9 cellular contexts compared by ENCODE assay signal in genomic region chr19:49875801-49876421, GRCh38. TPM values are rescaled to one million over a fixed set of nuclear protein-coding genes. Genes with fewer than 3 reads are reported as not detected.
DNase-seq lines count a peak whose midpoint lies in the region; ATAC-seq and TF ChIP-seq lines count a peak whose summit lies in the region.
"Had no signal": no experiment of that assay in that cellular context is flagged by ENCODE, and none has a peak within 500 bp of the region (broad histone marks: within the 10 kb centered on the region; RNA-seq: fewer than 3 reads in every experiment).

No MANE protein-coding gene starts in this region.

- H3K4me1 Mint-ChIP-seq in activated CD4-positive, alpha-beta T cell treated with anti-CD3 and anti-CD28 coated beads for 36 hours: peaks cover 31% of the 10 kb centered on the region
- peaks cover 18% of the 10 kb centered on the region for H3K4me1 Mint-ChIP-seq in memory B cell

- H3K4me3 Mint-ChIP-seq in activated CD4-positive, alpha-beta T cell treated with anti-CD3 and anti-CD28 coated beads for 36 hours: no peak overlapping the region
- no peak overlapping the region for H3K4me3 Mint-ChIP-seq in memory B cell
- H3K4me3 Mint-ChIP-seq: central memory CD8-positive, alpha-beta T cell had no signal

- TF ChIP-seq CTCF in GM06990 (IDR thresholded peaks at IDR 0.05; ENCODE audit: insufficient read depth, low read length, poor library complexity, severe bottlenecking) (no peak), stomach (IDR thresholded peaks at IDR 0.05) (no peak)

- H3K4me1 ChIP-seq in stomach: peaks cover 24 to 53% (median 39%) of the 10 kb centered on the region in 4 donors

- POLR2A ChIA-PET in activated CD4-positive, alpha-beta T cell treated with anti-CD3 and anti-CD28 coated beads for 36 hours (lab: Charles Lee): interaction anchor here (0.7 to 1.9 kb wide), 5 partner anchors 8 to 236 kb away, joined by 3 to 17 read pairs (median 7); partner anchors contain the start of genes ATF5, NUP62, PNKP and RRAS

- peaks cover 21% of the 10 kb centered on the region for H3K36me3 Mint-ChIP-seq in activated CD4-positive, alpha-beta T cell treated with anti-CD3 and anti-CD28 coated beads for 36 hours (ENCODE audit: low read depth)
- peaks cover 5% of the 10 kb centered on the region for H3K36me3 Mint-ChIP-seq in memory B cell

- CTCF ChIA-PET in activated CD4-positive, alpha-beta T cell treated with anti-CD3 and anti-CD28 coated beads for 36 hours (lab: Charles Lee): interaction anchor here (0.7 to 1.7 kb wide), 4 partner anchors 15 to 379 kb away, joined by 3 to 4 read pairs (median 3); partner anchors contain the start of genes ATF5, NUP62 and RPS11

- WGBS in stomach, 5 donors: 0 to 1% (median 1%) methylated on average over 20 to 28 of the region's 28 CpGs

- no peaks in the 10 kb centered on the region for H3K9me3 Mint-ChIP-seq in activated CD4-positive, alpha-beta T cell treated with anti-CD3 and anti-CD28 coated beads for 36 hours (ENCODE audit: low read depth)
- no peaks in the 10 kb centered on the region for H3K9me3 Mint-ChIP-seq in memory B cell
- H3K9me3 Mint-ChIP-seq: central memory CD8-positive, alpha-beta T cell had no signal

- H3K9me3 ChIP-seq in stomach: no peaks in the 10 kb centered on the region

- H3K27me3 Mint-ChIP-seq in activated CD4-positive, alpha-beta T cell treated with anti-CD3 and anti-CD28 coated beads for 36 hours: no peaks in the 10 kb centered on the region
- H3K27me3 Mint-ChIP-seq in memory B cell: no peaks in the 10 kb centered on the region
- H3K27me3 Mint-ChIP-seq: central memory CD8-positive, alpha-beta T cell had no signal

- DNase-seq in GM06990 (ENCODE audit: extremely low read depth, insufficient read length) (no peak), NAMALWA (ENCODE audit: low spot score) (peak; percentile 72), memory B cell (ENCODE audit: low spot score in 2 of 2) (peak; percentile 41 to 64), stomach (no peak)
- peak; percentile 66 for DNase-seq in activated CD4-positive, alpha-beta T cell treated with anti-CD3 and anti-CD28 coated beads for 36 hours
- peak; percentile 42 for DNase-seq in effector CD8-positive, alpha-beta T cell (lab: John Stamatoyannopoulos, UW)

- intact Hi-C loops in activated CD4-positive, alpha-beta T cell treated with anti-CD3 and anti-CD28 coated beads for 36 hours (cut with DNase I, micrococcal nuclease): loop anchor here (1.0 to 5.0 kb wide), 10 partner anchors 21 to 1514 kb away; partner anchors contain the start of genes FUZ (in 1 of the 2), IL4I1 (in 1 of the 2), MED25 (in 1 of the 2) and NUCB1 (in 1 of the 2)
- intact Hi-C loops in stomach (cut with DNase I; ENCODE audit: low total_unique reads): no loop called here

- TF ChIP-seq EP300 in stomach (IDR thresholded peaks at IDR 0.05): no peak

- H3K4me3 ChIP-seq in GM06990 (replicated peaks; ENCODE audit: low read depth, low read length) (peak overlapping the region; percentile 98), stomach (peak overlapping the region; percentile 73 to 100 (median 92))

- H3K27me3 ChIP-seq in GM06990 (replicated peaks; ENCODE audit: control insufficient read depth, insufficient read depth, low read length) (no peaks in the 10 kb centered on the region), stomach (no peaks in the 10 kb centered on the region)

- peak overlapping the region; percentile 86 to 100 (median 98) for H3K27ac ChIP-seq in stomach

- no peak overlapping the region for H3K27ac Mint-ChIP-seq in activated CD4-positive, alpha-beta T cell treated with anti-CD3 and anti-CD28 coated beads for 36 hours
- no peak overlapping the region for H3K27ac Mint-ChIP-seq in memory B cell

- ATAC-seq in activated CD4-positive, alpha-beta T cell treated with anti-CD3 and anti-CD28 coated beads for 36 hours: no peak
- no peak for ATAC-seq in memory B cell (ENCODE audit: low read depth)
- no peak for ATAC-seq in GM19452 (IDR thresholded peaks at IDR 0.05; ENCODE audit: unreplicated experiment)
- no peak for ATAC-seq in GM19035 (IDR thresholded peaks at IDR 0.05; ENCODE audit: unreplicated experiment)

- H3K36me3 ChIP-seq in GM06990 (ENCODE audit: control insufficient read depth, insufficient read depth, low read length) (peaks cover 13% of the 10 kb centered on the region), stomach (peaks cover 18 to 53% (median 46%) of the 10 kb centered on the region in 4 donors)

- TF ChIP-seq POLR2A in stomach (IDR thresholded peaks at IDR 0.05): no peak

RNA-seq across cellular contexts. Expression of gene AKT1S1, which starts 1.2 kb away (rescaled TPM):
- total RNA-seq in activated CD4-positive, alpha-beta T cell treated with anti-CD3 and anti-CD28 coated beads for 36 hours: 10 to 100 TPM; 16.1 to 20.3 TPM
- 10 to 100 TPM in 4 of 5 donors, 1 to 10 TPM in 1; 3.5 to 63.7 (median 10.7) TPM for total RNA-seq in stomach
- 10 to 100 TPM; 35.5 to 41.0 (median 38.3) TPM for polyA plus RNA-seq in stomach

RNA-seq across cellular contexts. Expression of gene TBC1D17, which starts 1.6 kb away (rescaled TPM):
- 10 to 100 TPM; 29.1 to 29.6 TPM for total RNA-seq in activated CD4-positive, alpha-beta T cell treated with anti-CD3 and anti-CD28 coated beads for 36 hours
- total RNA-seq in stomach: 10 to 100 TPM; 10.5 to 77.1 (median 42.4) TPM
- 10 to 100 TPM; 33.5 to 33.6 (median 33.6) TPM for polyA plus RNA-seq in stomach

RNA-seq across cellular contexts. Expression of gene PNKP, which starts 8.5 kb away (rescaled TPM):
- 10 to 100 TPM; 59.5 to 65.7 TPM for total RNA-seq in activated CD4-positive, alpha-beta T cell treated with anti-CD3 and anti-CD28 coated beads for 36 hours
- total RNA-seq in stomach: 100 to 1,000 TPM in 3 of 5 donors, 10 to 100 TPM in 2; 30.3 to 208 (median 115) TPM
- polyA plus RNA-seq in stomach: 10 to 100 TPM; 38.9 to 69.7 (median 39.7) TPM

RNA-seq across cellular contexts. Expression of gene IL4I1, which starts 20.8 kb away (rescaled TPM):
- total RNA-seq in activated CD4-positive, alpha-beta T cell treated with anti-CD3 and anti-CD28 coated beads for 36 hours: 10 to 100 TPM; 21.2 to 22.2 TPM
- total RNA-seq in stomach: under 1 TPM in 3 of 5 donors, not detected in 2; 0.45 to 0.73 (median 0.58) TPM
- polyA plus RNA-seq in stomach: 1 to 10 TPM in 1 of 3 donors, under 1 TPM in 2; 0.56 to 1.1 (median 0.76) TPM

RNA-seq across cellular contexts. Expression of gene PTOV1, which starts 25.0 kb away (rescaled TPM):
- total RNA-seq in activated CD4-positive, alpha-beta T cell treated with anti-CD3 and anti-CD28 coated beads for 36 hours: 100 to 1,000 TPM in 1 of 2 experiments, 10 to 100 TPM in 1; 76.9 to 104 TPM
- 100 to 1,000 TPM in 3 of 5 donors, 10 to 100 TPM in 2; 45.0 to 186 (median 102) TPM for total RNA-seq in stomach
- 100 to 1,000 TPM; 117 to 131 (median 118) TPM for polyA plus RNA-seq in stomach

Comparison
In these comparisons a context has a peak if more than half of its experiments do, and no peak if none do; other contexts are left out.
1. DNase-seq: peak in NAMALWA (single experiment), activated CD4-positive, alpha-beta T cell treated with anti-CD3 and anti-CD28 coated beads for 36 hours (single experiment), effector CD8-positive, alpha-beta T cell (single experiment) and memory B cell (2 of 2); none in GM06990 (single experiment) and stomach (single experiment).